Comparison of ENCODE assay signal across 21 cellular contexts in genomic region chr21:36061445-36061844, GRCh38. TPM values are rescaled to one million over a fixed set of nuclear protein-coding genes. Genes with fewer than 3 reads are reported as not detected.
A peak's percentile ranks its signal among the peaks of the same experiment; 100 is the strongest.
DNase-seq lines count a peak whose midpoint lies in the region; ATAC-seq and TF ChIP-seq lines count a peak whose summit lies in the region.
"Had no signal": no experiment of that assay in that cellular context is flagged by ENCODE, and none has a peak within 500 bp of the region (broad histone marks: within the 10 kb centered on the region; RNA-seq: fewer than 3 reads in every experiment).

No MANE protein-coding gene starts in this region.

- H3F3A ChIP-seq in SU-DHL-6 (ENCODE audit: insufficient read depth) = no peaks in the 10 kb centered on the region

- no peaks in the 10 kb centered on the region for H3K27me3 ChIP-seq in CD4-positive, alpha-beta T cell (ENCODE audit: control insufficient read depth, insufficient read depth, low read length)
- H3K27me3 ChIP-seq in Caco-2 (replicated peaks; ENCODE audit: control insufficient read depth, insufficient read depth, low read length) = no peaks in the 10 kb centered on the region
- no peaks in the 10 kb centered on the region for H3K27me3 ChIP-seq in SU-DHL-6 (ENCODE audit: low read length)
- H3K27me3 ChIP-seq: BE2C, cardiac muscle cell, esophagus squamous epithelium, upper lobe of left lung had no signal

- no peak for TF ChIP-seq CTCF in CD4-positive, alpha-beta T cell (IDR thresholded peaks at IDR 0.05)
- TF ChIP-seq CTCF in Caco-2 (IDR thresholded peaks at IDR 0.05; ENCODE audit: insufficient read depth in 1 of 2, low read depth in 1 of 2, low read length in 1 of 2, severe bottlenecking in 1 of 2, unreplicated experiment in 1 of 2) (no peak), SU-DHL-6 (IDR thresholded peaks at IDR 0.05; ENCODE audit: insufficient read depth, low read length, poor library complexity, severe bottlenecking) (no peak)

- no peak overlapping the region for H3K27ac ChIP-seq in CD4-positive, alpha-beta T cell (ENCODE audit: low read depth, low read length)
- no peak overlapping the region for H3K27ac ChIP-seq in SU-DHL-6 (ENCODE audit: low read depth, low read length)

- H4K20me1 ChIP-seq in SU-DHL-6 (ENCODE audit: low read depth, low read length) = no peaks in the 10 kb centered on the region

- H3K9me3 ChIP-seq in CD4-positive, alpha-beta T cell (ENCODE audit: control insufficient read depth, low read length) = no peaks in the 10 kb centered on the region
- no peaks in the 10 kb centered on the region for H3K9me3 ChIP-seq in Caco-2
- no peaks in the 10 kb centered on the region for H3K9me3 ChIP-seq in SU-DHL-6 (ENCODE audit: insufficient read depth, low read length)
- H3K9me3 ChIP-seq: BE2C, esophagus squamous epithelium, upper lobe of left lung had no signal

- H3K27ac Mint-ChIP-seq in CD4-positive, alpha-beta T cell = peak overlapping the region; percentile 97
- peak overlapping the region; percentile 93 for H3K27ac Mint-ChIP-seq in Caco-2 (ENCODE audit: unreplicated experiment)
- no peak overlapping the region for H3K27ac Mint-ChIP-seq in memory B cell

- no peak overlapping the region for H3K4me3 ChIP-seq in Caco-2 (ENCODE audit: low read depth, low read length)
- H3K4me3 ChIP-seq in SU-DHL-6 (ENCODE audit: insufficient read depth, low read length, poor library complexity, severe bottlenecking) = no peak overlapping the region

- H3K36me3 ChIP-seq in Caco-2 (ENCODE audit: control insufficient read depth, insufficient read depth, low read length) = peaks cover 1% of the 10 kb centered on the region
- H3K36me3 ChIP-seq in SU-DHL-6 (ENCODE audit: low read length) = peaks cover 6% of the 10 kb centered on the region; the same call in 1 of the 2 replicates

- ATAC-seq in CD4-positive, alpha-beta T cell (ENCODE audit: poor library complexity) = no peak
- no peak for ATAC-seq in memory B cell (ENCODE audit: low read depth)
- ATAC-seq in sciatic nerve = no peak
- ATAC-seq: activated naive CD8-positive, alpha-beta T cell treated with anti-CD3 and anti-CD28 coated beads, Interleukin-2, amount 50 U/mL, for 24 hours; stimulated activated memory B cell treated with anti-CD40 and anti-IgM and Interleukin-4, amounts not matched to agents 10 μg/mL and 1 μg/mL and 100 μg/mL, for 72 hours had no signal

- no peak overlapping the region for H3K4me2 ChIP-seq in SU-DHL-6 (ENCODE audit: low read depth, low read length, poor library complexity, severe bottlenecking)

- H3K27me3 Mint-ChIP-seq in CD4-positive, alpha-beta T cell = no peaks in the 10 kb centered on the region
- H3K27me3 Mint-ChIP-seq in Caco-2 (ENCODE audit: insufficient read depth, unreplicated experiment) = no peaks in the 10 kb centered on the region
- no peaks in the 10 kb centered on the region for H3K27me3 Mint-ChIP-seq in memory B cell
- H3K27me3 Mint-ChIP-seq: activated naive CD8-positive, alpha-beta T cell treated with anti-CD3 and anti-CD28 coated beads, Interleukin-2, amount 50 U/mL, for 24 hours; stimulated activated memory B cell treated with anti-CD40 and anti-IgM and Interleukin-4, amounts not matched to agents 10 μg/mL and 1 μg/mL and 100 μg/mL, for 72 hours had no signal

- H3K36me3 Mint-ChIP-seq in CD4-positive, alpha-beta T cell (ENCODE audit: low read depth) = peaks cover 32% of the 10 kb centered on the region
- H3K36me3 Mint-ChIP-seq in Caco-2 (ENCODE audit: insufficient read depth, unreplicated experiment) (peaks cover 22% of the 10 kb centered on the region), memory B cell (peaks cover 7% of the 10 kb centered on the region)

- peaks cover 21% of the 10 kb centered on the region for H3K4me1 Mint-ChIP-seq in CD4-positive, alpha-beta T cell (ENCODE audit: low read depth)
- H3K4me1 Mint-ChIP-seq in Caco-2 (ENCODE audit: low read depth, unreplicated experiment) = peaks cover 19% of the 10 kb centered on the region
- peaks cover 7% of the 10 kb centered on the region for H3K4me1 Mint-ChIP-seq in memory B cell

- DNase-seq in CD4-positive, alpha-beta T cell = no peak
- DNase-seq in Caco-2 = no peak
- DNase-seq in memory B cell (ENCODE audit: low spot score in 2 of 2) = no peak
- DNase-seq in DMS53 treated with DMSO at 0.1 percent for 48 hours (lab: John Stamatoyannopoulos, UW; ENCODE audit: unreplicated experiment) = no peak
- DNase-seq in pons (ENCODE audit: low spot score) = no peak
- no peak for DNase-seq in sciatic nerve (ENCODE audit: low spot score)
- DNase-seq in AG20443 (ENCODE audit: low spot score) = no peak
- DNase-seq: activated CD4-positive, CD25-positive, alpha-beta regulatory T cell treated with anti-CD3 and anti-CD28 coated beads, Interleukin-2, amount 50 U/mL, for 72 hours; activated naive CD8-positive, alpha-beta T cell treated with anti-CD3 and anti-CD28 coated beads, Interleukin-2, amount 50 U/mL, for 24 hours; activated T-cell treated with anti-CD3 and anti-CD28 coated beads, Interleukin-2, amount 50 U/mL, for 1 hour; BE2C; DMS53; esophagus squamous epithelium; kidney; NCI-H2171; NCI-H774; RPMI8226; upper lobe of left lung had no signal

- BruUV-seq in Caco-2 (replicated peaks; lab: Mats Ljungman, UMichigan) = no TSS peak

- H3K79me2 ChIP-seq in SU-DHL-6 (ENCODE audit: insufficient read depth, low read length) = peaks cover 5% of the 10 kb centered on the region; the same call in 1 of the 2 replicates

- H3K9me2 ChIP-seq in SU-DHL-6 (replicated peaks; ENCODE audit: insufficient read depth, low read length) = no peaks in the 10 kb centered on the region

- CTCF ChIA-PET in CD4-positive, alpha-beta T cell (lab: Charles Lee) = no interaction called here
- CTCF ChIA-PET in Caco-2 (lab: Charles Lee) = no interaction called here

- H3K9ac ChIP-seq in SU-DHL-6 (ENCODE audit: low read length) = no peak overlapping the region

- peak overlapping the region; percentile 88 for H2AFZ ChIP-seq in SU-DHL-6 (ENCODE audit: low read depth, low read length, severe bottlenecking)

- H3K4me1 ChIP-seq in Caco-2 = peaks cover 19% of the 10 kb centered on the region; the same call in 1 of the 2 replicates
- H3K4me1 ChIP-seq: BE2C had no signal

- peak overlapping the region; percentile 96 for H3K4me3 Mint-ChIP-seq in CD4-positive, alpha-beta T cell
- H3K4me3 Mint-ChIP-seq in Caco-2 (ENCODE audit: unreplicated experiment) = peak overlapping the region; percentile 90
- H3K4me3 Mint-ChIP-seq in memory B cell = peak overlapping the region; percentile 5

- no peaks in the 10 kb centered on the region for H3K9me3 Mint-ChIP-seq in CD4-positive, alpha-beta T cell
- H3K9me3 Mint-ChIP-seq in Caco-2 (ENCODE audit: unreplicated experiment) (peaks cover 9% of the 10 kb centered on the region), memory B cell (no peaks in the 10 kb centered on the region)
- H3K9me3 Mint-ChIP-seq: activated naive CD8-positive, alpha-beta T cell treated with anti-CD3 and anti-CD28 coated beads, Interleukin-2, amount 50 U/mL, for 24 hours; stimulated activated memory B cell treated with anti-CD40 and anti-IgM and Interleukin-4, amounts not matched to agents 10 μg/mL and 1 μg/mL and 100 μg/mL, for 72 hours had no signal

- intact Hi-C loops in CD4-positive, alpha-beta T cell (cut with DNase I, micrococcal nuclease) = loop anchor here in 1 of 2 experiments (2.0 to 5.0 kb wide), 2 partner anchors 53 to 261 kb away; partner anchors contain the start of gene MORC3
- intact Hi-C loops in Caco-2 (cut with micrococcal nuclease; ENCODE audit: unreplicated experiment) = loop anchor here (2.0 kb wide), 1 partner anchor 51 kb away; no protein-coding TSS in a partner anchor
- intact Hi-C loops in sciatic nerve (cut with DNase I) = no loop called here

- POLR2A ChIA-PET in CD4-positive, alpha-beta T cell (lab: Charles Lee) = no interaction called here
- POLR2A ChIA-PET in Caco-2 (lab: Charles Lee) = no interaction called here

RNA-seq across cellular contexts. Expression of gene SETD4, which starts 1.1 kb away (rescaled TPM):
- total RNA-seq in CD4-positive, alpha-beta T cell = 10 to 100 TPM; 10.8 to 12.3 TPM
- total RNA-seq in Caco-2 (2022) (24.3 and 28.8 TPM in 2 replicates), sciatic nerve (21.5 TPM)

RNA-seq across cellular contexts. Expression of gene CBR1, which starts 8.4 kb away (rescaled TPM):
- 1 to 10 TPM; 5.2 to 6.8 TPM for total RNA-seq in CD4-positive, alpha-beta T cell
- 41.1 and 45.0 TPM in 2 replicates for total RNA-seq in Caco-2 (2022)
- total RNA-seq in sciatic nerve = 74.5 TPM

Comparison
In these comparisons a context has a peak if more than half of its experiments do, and no peak if none do; other contexts are left out.
1. H3K4me3 Mint-ChIP-seq: peak in every context shown above with its lines; median percentile 96 in CD4-positive, alpha-beta T cell; 90 in Caco-2; 5 in memory B cell.